Comparison of ENCODE assay signal across 8 cellular contexts in the genomic region with DNA sequence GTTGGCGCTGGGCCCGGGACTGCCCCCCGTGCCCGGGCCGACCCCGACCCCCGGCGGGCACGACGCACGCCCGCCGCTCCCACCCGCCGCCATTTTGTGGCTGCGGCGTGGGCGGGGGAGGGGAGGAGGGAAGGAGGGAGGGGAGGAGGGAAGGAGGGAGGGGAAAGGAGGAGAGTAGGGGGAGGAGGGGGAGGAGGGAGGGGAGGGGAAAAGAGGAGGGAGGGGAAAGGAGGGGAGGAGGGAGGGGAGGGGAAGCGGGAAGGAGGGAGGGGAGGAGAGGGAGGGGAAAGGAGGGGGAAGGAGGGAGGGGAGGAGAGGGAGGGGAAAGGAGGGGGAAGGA.
DNase-seq lines count a peak whose midpoint lies in the region; ATAC-seq and TF ChIP-seq lines count a peak whose summit lies in the region.

BTBD2 (minus strand) TSS at position 104 of the 340 bp plus-strand sequence; CDS start at position 93, 11 bp downstream.

- peaks cover 6% of the 10 kb centered on the region for H3K4me1 ChIP-seq in effector memory CD4-positive, alpha-beta T cell (ENCODE audit: control insufficient read depth, insufficient read depth, low read length, poor library complexity, severe bottlenecking)

- no peak for TF ChIP-seq POLR2A in NB4 (IDR thresholded peaks at IDR 0.05; ENCODE audit: extremely low read depth, insufficient read length)

- H3K36me3 Mint-ChIP-seq in memory B cell: peaks cover 16% of the 10 kb centered on the region

- peak within 1 kb of the TSS; percentile 25 for H3K4me3 ChIP-seq in NB4 (ENCODE audit: low read depth, low read length)
- H3K4me3 ChIP-seq in effector memory CD4-positive, alpha-beta T cell (ENCODE audit: insufficient read depth, low read depth, low read length, poor library complexity, severe bottlenecking): no peak within 1 kb of the TSS

- H3K9me3 ChIP-seq in effector memory CD4-positive, alpha-beta T cell (ENCODE audit: control insufficient read depth, low read length): no peaks in the 10 kb centered on the region

- peak within 1 kb of the TSS; percentile 86 for H3K4me3 Mint-ChIP-seq in memory B cell

- H3K27ac Mint-ChIP-seq in memory B cell: peak within 1 kb of the TSS; percentile 77

- ATAC-seq in memory B cell (ENCODE audit: low read depth) (peak; percentile 18), HG03097 (IDR thresholded peaks at IDR 0.05; ENCODE audit: low FRiP score, unreplicated experiment) (no peak), HG03025 (IDR thresholded peaks at IDR 0.05; ENCODE audit: low FRiP score, unreplicated experiment) (no peak)

- H3K27me3 Mint-ChIP-seq in memory B cell: no peaks in the 10 kb centered on the region

- H3K9me3 Mint-ChIP-seq in memory B cell: no peaks in the 10 kb centered on the region

- no peak for TF ChIP-seq CTCF in NB4 (IDR thresholded peaks at IDR 0.05; ENCODE audit: low read depth, low read length)

- H3K27me3 ChIP-seq in effector memory CD4-positive, alpha-beta T cell (replicated peaks; ENCODE audit: control insufficient read depth, insufficient read depth, low read length, poor library complexity, severe bottlenecking): no peaks in the 10 kb centered on the region

- peaks cover 27% of the 10 kb centered on the region for H3K4me1 Mint-ChIP-seq in memory B cell

- H3K27ac ChIP-seq in effector memory CD4-positive, alpha-beta T cell (ENCODE audit: insufficient read depth, low read length, poor library complexity, severe bottlenecking): no peak within 1 kb of the TSS

- H3K36me3 ChIP-seq in effector memory CD4-positive, alpha-beta T cell (ENCODE audit: control insufficient read depth, insufficient read depth, low read length): no peaks in the 10 kb centered on the region

- DNase-seq in GM04504 (ENCODE audit: low read depth) (peak; percentile 60), NB4 (ENCODE audit: low read depth) (peak; percentile 58), memory B cell (ENCODE audit: low spot score in 2 of 2) (no peak)
- peak; percentile 62 to 66 for DNase-seq in activated CD4-positive, alpha-beta T cell treated with anti-CD3 and anti-CD28 coated beads, Interleukin-2, amount 50 U/mL, for 48 hours
- DNase-seq in effector memory CD4-positive, alpha-beta T cell: peak; percentile 22 to 38 (median 30)
- DNase-seq in stimulated activated CD8-positive, alpha-beta memory T cell treated with anti-CD3 and anti-CD28 coated beads, Interleukin-15, amount 100 ng/mL, for 24 hours (ENCODE audit: low read depth): peak; percentile 32

Comparison
In these comparisons a context has a peak if more than half of its experiments do, and no peak if none do; other contexts are left out.
1. DNase-seq: peak in GM04504 (single experiment), NB4 (single experiment), activated CD4-positive, alpha-beta T cell treated with anti-CD3 and anti-CD28 coated beads, Interleukin-2, amount 50 U/mL, for 48 hours (2 of 2), effector memory CD4-positive, alpha-beta T cell (3 of 3) and stimulated activated CD8-positive, alpha-beta memory T cell treated with anti-CD3 and anti-CD28 coated beads, Interleukin-15, amount 100 ng/mL, for 24 hours (single experiment); none in memory B cell (0 of 2).